1 cellular context compared by ENCODE assay signal in the genomic region with DNA sequence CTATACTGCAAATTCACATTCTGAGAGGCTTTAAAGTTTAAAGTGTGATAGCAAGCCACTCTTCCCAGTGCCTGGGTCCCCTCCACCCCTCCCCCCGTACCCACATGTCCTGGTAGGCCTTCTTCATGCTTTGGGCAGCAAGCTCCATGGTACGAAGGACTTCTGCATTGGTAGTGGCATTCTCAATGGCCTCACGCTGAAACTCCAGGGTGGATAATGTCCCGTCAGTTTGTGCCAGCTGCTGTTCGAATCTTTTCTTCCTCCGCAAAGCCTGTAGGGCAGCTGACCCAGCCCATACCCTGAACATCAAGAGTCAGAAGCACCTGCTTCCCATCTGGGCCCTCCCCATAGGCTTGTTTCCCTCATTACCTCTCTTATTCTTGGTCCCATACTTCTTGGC.
TF ChIP-seq lines count a peak whose summit lies in the region.

No MANE protein-coding gene starts in this region.

TF ChIP-seq in HepG2, 621 proteins besides CTCF, POLR2A, EP300 and RAD21:
- TF ChIP-seq, protein P1, sequence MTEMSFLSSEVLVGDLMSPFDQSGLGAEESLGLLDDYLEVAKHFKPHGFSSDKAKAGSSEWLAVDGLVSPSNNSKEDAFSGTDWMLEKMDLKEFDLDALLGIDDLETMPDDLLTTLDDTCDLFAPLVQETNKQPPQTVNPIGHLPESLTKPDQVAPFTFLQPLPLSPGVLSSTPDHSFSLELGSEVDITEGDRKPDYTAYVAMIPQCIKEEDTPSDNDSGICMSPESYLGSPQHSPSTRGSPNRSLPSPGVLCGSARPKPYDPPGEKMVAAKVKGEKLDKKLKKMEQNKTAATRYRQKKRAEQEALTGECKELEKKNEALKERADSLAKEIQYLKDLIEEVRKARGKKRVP (CRISPR knock-in tag; IDR thresholded peaks at IDR 0.05): no peak
- TF ChIP-seq FOXO1 (CRISPR knock-in tag; IDR thresholded peaks at IDR 0.05) (no peak), POLR2G (IDR thresholded peaks at IDR 0.05; ENCODE audit: low read depth, low read length) (peak; percentile 59; the same call in 1 of the 2 replicates), RBFOX2 (IDR thresholded peaks at IDR 0.05; ENCODE audit: low read depth, low read length) (peak; percentile 40; the same call in 1 of the 2 replicates), ZNF235 (CRISPR knock-in tag; IDR thresholded peaks at IDR 0.05; ENCODE audit: borderline replicate concordance) (no peak), ZNF607 (CRISPR knock-in tag; IDR thresholded peaks at IDR 0.05; ENCODE audit: borderline replicate concordance) (0 out of 2 replicates have a peak, but pooled peaks have one; percentile 13), TP53 (CRISPR knock-in tag; conservative IDR thresholded peaks at IDR 0.05) (no peak), PHF8 (CRISPR knock-in tag; IDR thresholded peaks at IDR 0.05) (peak; percentile 23; the same call in 1 of the 2 replicates), PHF20 (CRISPR knock-in tag; IDR thresholded peaks at IDR 0.05) (no peak), ZNF644 (CRISPR knock-in tag; IDR thresholded peaks at IDR 0.05; ENCODE audit: low read depth) (no peak), ARNT2 (CRISPR knock-in tag; IDR thresholded peaks at IDR 0.05; ENCODE audit: low read depth) (0 out of 2 replicates have a peak, but pooled peaks have one; percentile 21), ZNF530 (CRISPR knock-in tag; IDR thresholded peaks at IDR 0.05; ENCODE audit: low read depth) (no peak), ARHGAP35 (CRISPR knock-in tag; IDR thresholded peaks at IDR 0.05; ENCODE audit: borderline replicate concordance) (0 out of 2 replicates have a peak, but pooled peaks have one; percentile 25), MED13 (CRISPR knock-in tag; IDR thresholded peaks at IDR 0.05) (no peak), RFX3 (CRISPR knock-in tag; IDR thresholded peaks at IDR 0.05) (no peak)
- TF ChIP-seq, protein P2, sequence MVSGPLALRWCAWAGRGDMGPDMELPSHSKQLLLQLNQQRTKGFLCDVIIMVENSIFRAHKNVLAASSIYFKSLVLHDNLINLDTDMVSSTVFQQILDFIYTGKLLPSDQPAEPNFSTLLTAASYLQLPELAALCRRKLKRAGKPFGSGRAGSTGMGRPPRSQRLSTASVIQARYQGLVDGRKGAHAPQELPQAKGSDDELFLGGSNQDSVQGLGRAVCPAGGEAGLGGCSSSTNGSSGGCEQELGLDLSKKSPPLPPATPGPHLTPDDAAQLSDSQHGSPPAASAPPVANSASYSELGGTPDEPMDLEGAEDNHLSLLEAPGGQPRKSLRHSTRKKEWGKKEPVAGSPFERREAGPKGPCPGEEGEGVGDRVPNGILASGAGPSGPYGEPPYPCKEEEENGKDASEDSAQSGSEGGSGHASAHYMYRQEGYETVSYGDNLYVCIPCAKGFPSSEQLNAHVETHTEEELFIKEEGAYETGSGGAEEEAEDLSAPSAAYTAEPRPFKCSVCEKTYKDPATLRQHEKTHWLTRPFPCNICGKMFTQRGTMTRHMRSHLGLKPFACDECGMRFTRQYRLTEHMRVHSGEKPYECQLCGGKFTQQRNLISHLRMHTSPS (CRISPR knock-in tag; IDR thresholded peaks at IDR 0.05; ENCODE audit: low read depth): 0 out of 2 replicates have a peak, but pooled peaks have one; percentile 16
- TF ChIP-seq, protein P3, sequence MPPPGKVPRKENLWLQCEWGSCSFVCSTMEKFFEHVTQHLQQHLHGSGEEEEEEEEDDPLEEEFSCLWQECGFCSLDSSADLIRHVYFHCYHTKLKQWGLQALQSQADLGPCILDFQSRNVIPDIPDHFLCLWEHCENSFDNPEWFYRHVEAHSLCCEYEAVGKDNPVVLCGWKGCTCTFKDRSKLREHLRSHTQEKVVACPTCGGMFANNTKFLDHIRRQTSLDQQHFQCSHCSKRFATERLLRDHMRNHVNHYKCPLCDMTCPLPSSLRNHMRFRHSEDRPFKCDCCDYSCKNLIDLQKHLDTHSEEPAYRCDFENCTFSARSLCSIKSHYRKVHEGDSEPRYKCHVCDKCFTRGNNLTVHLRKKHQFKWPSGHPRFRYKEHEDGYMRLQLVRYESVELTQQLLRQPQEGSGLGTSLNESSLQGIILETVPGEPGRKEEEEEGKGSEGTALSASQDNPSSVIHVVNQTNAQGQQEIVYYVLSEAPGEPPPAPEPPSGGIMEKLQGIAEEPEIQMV (CRISPR knock-in tag; IDR thresholded peaks at IDR 0.05; ENCODE audit: low read depth): no peak
- TF ChIP-seq, protein P4, sequence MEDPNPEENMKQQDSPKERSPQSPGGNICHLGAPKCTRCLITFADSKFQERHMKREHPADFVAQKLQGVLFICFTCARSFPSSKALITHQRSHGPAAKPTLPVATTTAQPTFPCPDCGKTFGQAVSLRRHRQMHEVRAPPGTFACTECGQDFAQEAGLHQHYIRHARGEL (CRISPR knock-in tag; IDR thresholded peaks at IDR 0.05): 0 out of 2 replicates have a peak, but pooled peaks have one; percentile 36
